Comparison of ENCODE assay signal across 9 cellular contexts in genomic region chr3:4153771-4154170, GRCh38.
"Had no signal": no experiment of that assay in that cellular context is flagged by ENCODE, and none has a peak within 500 bp of the region (broad histone marks: within the 10 kb centered on the region; RNA-seq: fewer than 3 reads in every experiment).

No MANE protein-coding gene starts in this region.

- FAIRE-seq: H1, H54, HTR-8/SVneo, K562 had no signal

- H2AFZ ChIP-seq: GM23338 had no signal

- H3K4me3 ChIP-seq: GM23338, K562 had no signal

- DNase-seq: H9, HCEC 1CT, IMR-90, KG1 had no signal

- ATAC-seq: GM23338, K562 had no signal

- H3K4me2 ChIP-seq: GM23338 had no signal
